ENCODE assay signal across 8 cellular contexts in genomic region chr13:36819064-36819810, GRCh38. TPM values are rescaled to one million over a fixed set of nuclear protein-coding genes. Genes with fewer than 3 reads are reported as not detected.
DNase-seq lines count a peak whose midpoint lies in the region; TF ChIP-seq lines count a peak whose summit lies in the region.

Gene RFXAP, plus strand, starts transcription at chr13:36819222. Its CDS starts 136 bp downstream, at chr13:36819358.

- H2AK5ac ChIP-seq in H9 (ENCODE audit: insufficient read length, low read length): no peak within 1 kb of the TSS

- H3K27ac Mint-ChIP-seq in H9: peak within 1 kb of the TSS; percentile 78 to 87 (median 78); a peak in 4 of 7 replicates

- no peak within 1 kb of the TSS for H3K56ac ChIP-seq in H9 (ENCODE audit: insufficient read length, low read depth, low read length)

- H3K14ac ChIP-seq in H9 (ENCODE audit: insufficient read depth, low read length): 0 out of 2 replicates have a peak within 1 kb of the TSS, but pooled peaks have one; percentile 33

- H3K27me3 Mint-ChIP-seq in H9 (ENCODE audit: low read depth): peaks cover 4% of the 10 kb centered on the region; the same call in 1 of the 2 replicates

- H4K5ac ChIP-seq in H9 (ENCODE audit: insufficient read length, low read depth, low read length): no peak within 1 kb of the TSS

- no peaks in the 10 kb centered on the region for H4K20me1 ChIP-seq in H9 (ENCODE audit: control insufficient read depth, insufficient read depth, insufficient read length)

- H3K18ac ChIP-seq in H9 (ENCODE audit: insufficient read length, low read depth, low read length): no peak within 1 kb of the TSS

- DNase-seq in GM03348 (ENCODE audit: low spot score): peak; percentile 99
- peak; percentile 93 for DNase-seq in H9
- peak; percentile 84 for DNase-seq in MG63
- peak; percentile 83 for DNase-seq in SK-MEL-5 (ENCODE audit: low read depth, low spot score)
- peak; percentile 91 for DNase-seq in activated naive CD4-positive, alpha-beta T cell treated with Interleukin-2 at 50 U/mL for 16 hours
- DNase-seq in germinal center (ENCODE audit: low spot score): peak; percentile 95
- peak; percentile 71 for DNase-seq in occipital lobe (lab: John Stamatoyannopoulos, UW)

- no peaks in the 10 kb centered on the region for H3K27me3 ChIP-seq in H9 (ENCODE audit: insufficient read depth, low read length)
- H3K27me3 ChIP-seq in MG63: no peaks in the 10 kb centered on the region

- H3K79me1 ChIP-seq in H9 (ENCODE audit: insufficient read depth, low read depth, low read length, poor library complexity, severe bottlenecking): peaks cover 2% of the 10 kb centered on the region

- H3T11ph ChIP-seq in H9 (ENCODE audit: low read length): no peak within 1 kb of the TSS

- H3K9me3 ChIP-seq in H9 (ENCODE audit: control insufficient read depth, low read depth, low read length): no peaks in the 10 kb centered on the region
- H3K9me3 ChIP-seq in MG63: no peaks in the 10 kb centered on the region

- H3K79me2 ChIP-seq in H9 (ENCODE audit: insufficient read depth, low read length): no peaks in the 10 kb centered on the region

- peak within 1 kb of the TSS; percentile 89 to 92 for H3K4me3 Mint-ChIP-seq in H9

- H3K4me1 ChIP-seq in H9 (ENCODE audit: insufficient read depth, low read length): no peaks in the 10 kb centered on the region; the same call in 1 of the 2 replicates

- no peak within 1 kb of the TSS for H3K23ac ChIP-seq in H9 (ENCODE audit: insufficient read length, low read depth, low read length)

- H3K36me3 ChIP-seq in MG63: peaks cover 10% of the 10 kb centered on the region

- in situ Hi-C loops in SK-MEL-5 (cut with HindIII; ENCODE audit: low pct_unique_long_range_greater_than_20kb, low sequenced_read_pairs): no loop called here

- WGBS in H9 (ENCODE audit: extremely low coverage, insufficient read length, low lambda C conversion rate): no CpG with 5 or more reads among the region's 78 CpGs

- H3K23me2 ChIP-seq in H9 (ENCODE audit: insufficient read length, low read depth, low read length, poor library complexity, severe bottlenecking): peaks cover 9% of the 10 kb centered on the region

- H2AFZ ChIP-seq in H9 (ENCODE audit: low read length): peak within 1 kb of the TSS; percentile 87

- peak within 1 kb of the TSS; percentile 8 for H3K9ac ChIP-seq in H9 (ENCODE audit: extremely low read depth, insufficient read length, low read length)

- H3K4me1 Mint-ChIP-seq in H9: peaks cover 31 to 34% of the 10 kb centered on the region in 2 experiments

- H3K27ac ChIP-seq in H9 (ENCODE audit: insufficient read length, low read depth, low read length): no peak within 1 kb of the TSS
- H3K27ac ChIP-seq in temporal lobe (ENCODE audit: low read depth, low read length): peak within 1 kb of the TSS; percentile 33

- no peak within 1 kb of the TSS for H2BK5ac ChIP-seq in H9 (ENCODE audit: insufficient read length, low read length)

- no peak within 1 kb of the TSS for H2BK20ac ChIP-seq in H9 (ENCODE audit: low read depth, low read length, poor library complexity, severe bottlenecking)

- H3K4ac ChIP-seq in H9 (ENCODE audit: low read depth, low read length): no peak within 1 kb of the TSS

- no peaks in the 10 kb centered on the region; a peak in 2 of 7 replicates for H3K36me3 Mint-ChIP-seq in H9 (ENCODE audit: insufficient read depth in 1 of 3, low read depth in 3 of 3)

- H2BK120ac ChIP-seq in H9 (ENCODE audit: low read depth, low read length, poor library complexity, severe bottlenecking): no peak within 1 kb of the TSS

- H2BK15ac ChIP-seq in H9 (ENCODE audit: low read depth, low read length): no peak within 1 kb of the TSS

- peak; percentile 18; the same call in 1 of the 3 replicates for TF ChIP-seq CTCF in H9 (conservative IDR thresholded peaks at IDR 0.05)

- H4K91ac ChIP-seq in H9 (ENCODE audit: insufficient read length, low read depth, low read length): no peak within 1 kb of the TSS

- H3K4me2 ChIP-seq in H9 (ENCODE audit: insufficient read depth, insufficient read length, low read length): peak within 1 kb of the TSS; percentile 87

- peaks cover 0 to 3% of the 10 kb centered on the region in 2 experiments; a peak in 2 of 5 replicates for H3K9me3 Mint-ChIP-seq in H9

- peak within 1 kb of the TSS; percentile 71 for H3K4me3 ChIP-seq in MG63

- no peak within 1 kb of the TSS for H4K8ac ChIP-seq in H9 (replicated peaks; ENCODE audit: insufficient read length, low read depth, low read length)

- H2BK12ac ChIP-seq in H9 (ENCODE audit: insufficient read length, low read depth, low read length): no peak within 1 kb of the TSS

RNA-seq across cellular contexts. Expression of gene RFXAP, which starts in this region (rescaled TPM):
- total RNA-seq in H9 (2021): 8.7 and 9.1 TPM in 2 replicates
- 4.0 and 10.5 TPM in 2 replicates for total RNA-seq in MG63 (2014; rRNA removed; shearing (Covaris generic); ENCODE audit: low replicate concordance)
- total RNA-seq in SK-MEL-5 (2014; rRNA removed; shearing (Covaris generic)): 1.1 and 1.2 TPM in 2 replicates
- polyA plus RNA-seq in SK-MEL-5 (2015; cell fraction: cytosol; rRNA removed): 7.4 and 8.6 TPM in 2 replicates
- polyA plus RNA-seq in SK-MEL-5 (2015; cell fraction: nucleus; rRNA removed): 19.9 and 25.4 TPM in 2 replicates
- total RNA-seq in occipital lobe: 9.2 TPM
- 7.6 TPM for total RNA-seq in temporal lobe
